In the genomic region with DNA sequence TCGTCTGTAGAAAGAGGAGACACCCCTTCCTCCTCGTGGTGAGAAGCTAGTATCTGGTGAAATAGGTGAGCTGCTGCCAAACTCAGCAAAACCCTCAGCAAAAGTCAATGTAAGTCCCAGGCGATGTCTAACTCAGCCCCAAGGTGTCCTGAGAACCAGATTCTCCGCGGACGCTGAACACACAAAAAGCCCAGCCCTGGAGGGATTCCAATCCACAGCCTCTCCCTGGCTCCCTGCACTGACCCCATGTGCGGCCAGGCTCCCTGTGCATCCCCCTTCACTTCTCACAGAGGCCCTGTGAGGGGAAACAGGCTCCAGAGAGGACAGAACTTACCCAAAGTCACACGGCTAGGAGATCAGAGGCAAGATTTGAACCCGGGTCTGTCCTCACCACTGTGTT, we compare ENCODE assay signal across 28 cellular contexts.
"Had no signal": no experiment of that assay in that cellular context is flagged by ENCODE, and none has a peak within 500 bp of the region (broad histone marks: within the 10 kb centered on the region; RNA-seq: fewer than 3 reads in every experiment).

No MANE protein-coding gene starts in this region.

- H3K27me3 ChIP-seq: ascending aorta, cardiac muscle cell, dorsolateral prefrontal cortex, gastroesophageal sphincter, ovary, tibial nerve had no signal

- H3K4me1 ChIP-seq: ascending aorta had no signal

- H3K9me3 Mint-ChIP-seq: mesothelial cell of epicardium; naive B cell; nephron progenitor cell; stimulated activated naive B cell treated with anti-CD40 and anti-IgM and Interleukin-4, amounts not matched to agents 10 μg/mL and 1 μg/mL and 100 μg/mL, for 72 hours; T-helper 2 cell treated with Interferon-gamma antibody and Interleukin-4, amounts not matched to agents 5 μg/mL and 100 μg/mL, for 36 hours had no signal

- H3K4me3 ChIP-seq: ascending aorta, cardiac muscle cell, coronary artery, dorsolateral prefrontal cortex, gastroesophageal sphincter, ovary, tibial nerve had no signal

- H3K27me3 Mint-ChIP-seq: activated CD4-positive, alpha-beta T cell treated with anti-CD3 and anti-CD28 coated beads for 36 hours; activated CD8-positive, alpha-beta memory T cell treated with anti-CD3 and anti-CD28 coated beads, Interleukin-2, amount 10 ng/mL, durations not matched to agents 7 days and 5 days; activated naive CD8-positive, alpha-beta T cell; stimulated activated naive B cell treated with anti-CD40 and anti-IgM and Interleukin-4, amounts not matched to agents 10 μg/mL and 1 μg/mL and 100 μg/mL, for 72 hours had no signal

- H3K27ac Mint-ChIP-seq: activated CD4-positive, alpha-beta T cell treated with anti-CD3 and anti-CD28 coated beads for 36 hours; activated CD8-positive, alpha-beta memory T cell treated with anti-CD3 and anti-CD28 coated beads, Interleukin-2, amount 10 ng/mL, durations not matched to agents 7 days and 5 days; activated CD8-positive, alpha-beta T cell treated with anti-CD3 and anti-CD28 coated beads, Interleukin-2, amount 10 ng/mL, durations not matched to agents 7 days and 5 days; activated naive CD8-positive, alpha-beta T cell; mesothelial cell of epicardium; naive B cell; nephron progenitor cell; progenitor cell of endocrine pancreas; stimulated activated naive B cell treated with anti-CD40 and anti-IgM and Interleukin-4, amounts not matched to agents 10 μg/mL and 1 μg/mL and 100 μg/mL, for 72 hours; T-helper 2 cell treated with Interferon-gamma antibody and Interleukin-4, amounts not matched to agents 5 μg/mL and 100 μg/mL, for 36 hours had no signal

- H3K36me3 ChIP-seq: ascending aorta, cardiac muscle cell, gastroesophageal sphincter, ovary, tibial nerve had no signal

- H3K9me3 ChIP-seq: ascending aorta, gastroesophageal sphincter, ovary, tibial nerve had no signal

- DNase-seq: activated CD4-positive, alpha-beta T cell treated with anti-CD3 and anti-CD28 coated beads for 36 hours; activated CD4-positive, CD25-positive, alpha-beta regulatory T cell; activated CD8-positive, alpha-beta memory T cell treated with anti-CD3 and anti-CD28 coated beads, Interleukin-2, amount 10 ng/mL, durations not matched to agents 7 days and 5 days; activated CD8-positive, alpha-beta T cell treated with anti-CD3 and anti-CD28 coated beads, Interleukin-2, amount 10 ng/mL, durations not matched to agents 7 days and 5 days; activated effector memory CD4-positive, alpha-beta T cell treated with Interleukin-2 at 50 U/mL for 16 hours; activated naive CD4-positive, alpha-beta T cell treated with Interleukin-2 at 50 U/mL for 16 hours; effector memory CD4-positive, alpha-beta T cell; erythroblast; kidney glomerular epithelial cell; naive B cell; nephron progenitor cell; retina; stimulated activated CD4-positive, alpha-beta T cell treated with anti-CD3 and anti-CD28 coated beads, Interleukin-15, amount 100 ng/mL, for 24 hours; stimulated activated CD4-positive, alpha-beta T cell treated with anti-CD3 and anti-CD28 coated beads, Interleukin-2, amount 100 ng/mL, for 24 hours; stimulated activated naive B cell treated with anti-CD40 and anti-IgM and Interleukin-4, amounts not matched to agents 10 μg/mL and 1 μg/mL and 100 μg/mL, for 72 hours; T-helper 1 cell had no signal

- ATAC-seq: activated CD4-positive, alpha-beta T cell treated with anti-CD3 and anti-CD28 coated beads for 36 hours; activated CD8-positive, alpha-beta memory T cell treated with anti-CD3 and anti-CD28 coated beads, Interleukin-2, amount 10 ng/mL, durations not matched to agents 7 days and 5 days; activated CD8-positive, alpha-beta T cell treated with anti-CD3 and anti-CD28 coated beads, Interleukin-2, amount 10 ng/mL, durations not matched to agents 7 days and 5 days; gastroesophageal sphincter; stimulated activated naive B cell treated with anti-CD40 and anti-IgM and Interleukin-4, amounts not matched to agents 10 μg/mL and 1 μg/mL and 100 μg/mL, for 72 hours had no signal

- H3K4me3 Mint-ChIP-seq: activated CD4-positive, alpha-beta T cell treated with anti-CD3 and anti-CD28 coated beads for 36 hours; activated CD8-positive, alpha-beta memory T cell treated with anti-CD3 and anti-CD28 coated beads, Interleukin-2, amount 10 ng/mL, durations not matched to agents 7 days and 5 days; activated CD8-positive, alpha-beta T cell treated with anti-CD3 and anti-CD28 coated beads, Interleukin-2, amount 10 ng/mL, durations not matched to agents 7 days and 5 days; activated naive CD8-positive, alpha-beta T cell; brain; mesothelial cell of epicardium; naive B cell; nephron progenitor cell; stimulated activated naive B cell treated with anti-CD40 and anti-IgM and Interleukin-4, amounts not matched to agents 10 μg/mL and 1 μg/mL and 100 μg/mL, for 72 hours; T-helper 2 cell treated with Interferon-gamma antibody and Interleukin-4, amounts not matched to agents 5 μg/mL and 100 μg/mL, for 36 hours had no signal

- H3K27ac ChIP-seq: ascending aorta, cardiac muscle cell, coronary artery, gastroesophageal sphincter, ovary, tibial nerve had no signal

- H3K36me3 Mint-ChIP-seq: activated CD8-positive, alpha-beta memory T cell treated with anti-CD3 and anti-CD28 coated beads, Interleukin-2, amount 10 ng/mL, durations not matched to agents 7 days and 5 days; activated naive CD8-positive, alpha-beta T cell; brain; mesothelial cell of epicardium; naive B cell; stimulated activated naive B cell treated with anti-CD40 and anti-IgM and Interleukin-4, amounts not matched to agents 10 μg/mL and 1 μg/mL and 100 μg/mL, for 72 hours had no signal
